Comparison of ENCODE assay signal across 20 cellular contexts in genomic region chr17:64036198-64036922, GRCh38. TPM values are rescaled to one million over a fixed set of nuclear protein-coding genes. Genes with fewer than 3 reads are reported as not detected.
DNase-seq lines count a peak whose midpoint lies in the region; FAIRE-seq and TF ChIP-seq lines count a peak whose summit lies in the region.
"Had no signal": no experiment of that assay in that cellular context is flagged by ENCODE, and none has a peak within 500 bp of the region (broad histone marks: within the 10 kb centered on the region; RNA-seq: fewer than 3 reads in every experiment).

No MANE protein-coding gene starts in this region.

- no peak overlapping the region for H3K27ac Mint-ChIP-seq in Caco-2 (ENCODE audit: unreplicated experiment)
- H3K27ac Mint-ChIP-seq in H9 = peak overlapping the region in 2 of 3 experiments; percentile 63 to 82; a peak in 4 of 7 replicates
- H3K27ac Mint-ChIP-seq in activated CD4-positive, alpha-beta memory T cell treated with anti-CD3 and anti-CD28 coated beads, Interleukin-2, amount 10 ng/mL, durations not matched to agents 7 days and 5 days = peak overlapping the region; percentile 6

- H2BK20ac ChIP-seq in H9 (ENCODE audit: low read depth, low read length, poor library complexity, severe bottlenecking) = no peak overlapping the region

- dilution Hi-C loops in keratinocyte (cut with MboI; ENCODE audit: extremely low pct_ligation_motif_present, low sequenced_read_pairs) = no loop called here

- no peaks in the 10 kb centered on the region for H3K23me2 ChIP-seq in H9 (ENCODE audit: insufficient read length, low read depth, low read length, poor library complexity, severe bottlenecking)

- H3K27me3 Mint-ChIP-seq in Caco-2 (ENCODE audit: insufficient read depth, unreplicated experiment) (no peaks in the 10 kb centered on the region), H9 (ENCODE audit: low read depth) (no peaks in the 10 kb centered on the region)
- H3K27me3 Mint-ChIP-seq in activated CD4-positive, alpha-beta memory T cell treated with anti-CD3 and anti-CD28 coated beads, Interleukin-2, amount 10 ng/mL, durations not matched to agents 7 days and 5 days = no peaks in the 10 kb centered on the region
- H3K27me3 Mint-ChIP-seq: effector memory CD8-positive, alpha-beta T cell; naive B cell had no signal

- H4K20me1 ChIP-seq in H9 (ENCODE audit: control insufficient read depth, insufficient read depth, insufficient read length) (no peaks in the 10 kb centered on the region), keratinocyte (ENCODE audit: control insufficient read depth, extremely low read depth, insufficient read depth, low read length) (no peaks in the 10 kb centered on the region)

- TF ChIP-seq CTCF in Caco-2 (IDR thresholded peaks at IDR 0.05; ENCODE audit: insufficient read depth in 1 of 2, low read depth in 1 of 2, low read length in 1 of 2, severe bottlenecking in 1 of 2, unreplicated experiment in 1 of 2) (peak; percentile 19 to 30), H9 (conservative IDR thresholded peaks at IDR 0.05) (peak; percentile 70), keratinocyte (optimal IDR thresholded peaks at IDR 0.05 in 1 of 3, IDR thresholded peaks at IDR 0.05 in 1 of 3, conservative IDR thresholded peaks at IDR 0.05 in 1 of 3; ENCODE audit: extremely low read depth in 1 of 3, insufficient read depth in 2 of 3, low read length in 3 of 3) (peak in 2 of 3 experiments; percentile 9 to 50), foreskin fibroblast (IDR thresholded peaks at IDR 0.05; ENCODE audit: low read depth, low read length) (no peak), right atrium auricular region (IDR thresholded peaks at IDR 0.05) (no peak)

- no peak overlapping the region for H3K4ac ChIP-seq in H9 (ENCODE audit: low read depth, low read length)

- no peaks in the 10 kb centered on the region for H3K9me1 ChIP-seq in keratinocyte (ENCODE audit: control insufficient read depth, extremely low read depth, insufficient read depth, low read length)

- no peak overlapping the region for H3K4me3 ChIP-seq in Caco-2 (ENCODE audit: low read depth, low read length)
- H3K4me3 ChIP-seq in keratinocyte (ENCODE audit: control insufficient read depth in 2 of 3, extremely low read depth in 1 of 3, insufficient read depth in 2 of 3, low read depth in 1 of 3, low read length in 3 of 3) = no peak overlapping the region
- no peak overlapping the region for H3K4me3 ChIP-seq in foreskin fibroblast (ENCODE audit: low read depth in 1 of 2, low read length in 2 of 2)
- H3K4me3 ChIP-seq in right atrium auricular region = no peak overlapping the region
- H3K4me3 ChIP-seq: left ventricle myocardium inferior, SJSA1 had no signal

- H2BK15ac ChIP-seq in H9 (ENCODE audit: low read depth, low read length) = no peak overlapping the region

- intact Hi-C loops in Caco-2 (cut with micrococcal nuclease; ENCODE audit: unreplicated experiment) = no loop called here

- H3K4me1 Mint-ChIP-seq in Caco-2 (ENCODE audit: low read depth, unreplicated experiment) (no peaks in the 10 kb centered on the region), H9 (peaks cover 4 to 8% of the 10 kb centered on the region in 2 experiments; a peak in 3 of 4 replicates)
- peaks cover 4% of the 10 kb centered on the region for H3K4me1 Mint-ChIP-seq in activated CD4-positive, alpha-beta memory T cell treated with anti-CD3 and anti-CD28 coated beads, Interleukin-2, amount 10 ng/mL, durations not matched to agents 7 days and 5 days
- H3K4me1 Mint-ChIP-seq: naive B cell had no signal

- CTCF ChIA-PET in Caco-2 (lab: Charles Lee) = interaction anchor here (0.7 to 1.0 kb wide), 2 partner anchors 9 to 97 kb away, joined by 3 to 8 read pairs; no protein-coding TSS in a partner anchor
- CTCF ChIA-PET in activated CD4-positive, alpha-beta memory T cell treated with anti-CD3 and anti-CD28 coated beads, Interleukin-2, amount 10 ng/mL, durations not matched to agents 7 days and 5 days (lab: Charles Lee) = interaction anchor here (2.8 kb wide), 1 partner anchor 8 kb away, joined by 9 read pairs; no protein-coding TSS in a partner anchor

- H3K27ac ChIP-seq in H9 (ENCODE audit: insufficient read length, low read depth, low read length) = no peak overlapping the region
- no peak overlapping the region for H3K27ac ChIP-seq in keratinocyte (ENCODE audit: control insufficient read depth, insufficient read depth, low read length)
- H3K27ac ChIP-seq in right atrium auricular region = no peak overlapping the region
- H3K27ac ChIP-seq: left ventricle myocardium inferior, SJSA1 had no signal

- POLR2A ChIA-PET in Caco-2 (lab: Charles Lee) = no interaction called here
- POLR2A ChIA-PET in activated CD4-positive, alpha-beta memory T cell treated with anti-CD3 and anti-CD28 coated beads, Interleukin-2, amount 10 ng/mL, durations not matched to agents 7 days and 5 days (lab: Charles Lee) = interaction anchor here (1.5 kb wide), 1 partner anchor 15 kb away, joined by 6 read pairs; no protein-coding TSS in a partner anchor

- H3K27me3 ChIP-seq in Caco-2 (replicated peaks; ENCODE audit: control insufficient read depth, insufficient read depth, low read length) (no peaks in the 10 kb centered on the region), H9 (ENCODE audit: insufficient read depth, low read length) (no peaks in the 10 kb centered on the region), keratinocyte (ENCODE audit: control insufficient read depth, extremely low read depth, insufficient read depth, low read length) (no peaks in the 10 kb centered on the region), right atrium auricular region (no peaks in the 10 kb centered on the region)
- H3K27me3 ChIP-seq: SJSA1 had no signal

- no peak overlapping the region for H3K56ac ChIP-seq in H9 (ENCODE audit: insufficient read length, low read depth, low read length)

- H3K36me3 ChIP-seq in Caco-2 (ENCODE audit: control insufficient read depth, insufficient read depth, low read length) (no peaks in the 10 kb centered on the region), keratinocyte (ENCODE audit: control insufficient read depth in 2 of 2, extremely low read depth in 1 of 2, insufficient read depth in 2 of 2, low read length in 2 of 2) (peaks cover 0 to 9% of the 10 kb centered on the region in 2 experiments), right atrium auricular region (no peaks in the 10 kb centered on the region)
- H3K36me3 ChIP-seq: SJSA1 had no signal

- H3T11ph ChIP-seq in H9 (ENCODE audit: low read length) = no peak overlapping the region

- H3K4me2 ChIP-seq in H9 (ENCODE audit: insufficient read depth, insufficient read length, low read length) (no peak overlapping the region), keratinocyte (ENCODE audit: control insufficient read depth, extremely low read depth, insufficient read depth, low read depth, low read length) (no peak overlapping the region)

- DNase-seq in Caco-2 (peak in 1 of 2 experiments; percentile 37), H9 (peak; percentile 92), keratinocyte (ENCODE audit: low read depth, low spot score) (no peak), Kasumi-1 (lab: John Stamatoyannopoulos, UW) (no peak), retina (no peak), foreskin fibroblast (no peak), right atrium auricular region (ENCODE audit: low spot score) (no peak)
- DNase-seq in activated CD4-positive, alpha-beta memory T cell treated with anti-CD3 and anti-CD28 coated beads, Interleukin-2, amount 10 ng/mL, durations not matched to agents 7 days and 5 days = no peak
- DNase-seq: activated CD4-positive, CD25-positive, alpha-beta regulatory T cell treated with anti-CD3 and anti-CD28 coated beads, Interleukin-2, amount 50 U/mL, for 72 hours; C1 segment of cervical spinal cord; effector memory CD8-positive, alpha-beta T cell; GF-D8; KG1; left ventricle myocardium inferior; naive B cell; NCI-H187; NCI-H748 treated with DMSO at 0.1 percent for 48 hours; stimulated activated naive CD8-positive, alpha-beta T cell treated with anti-CD3 and anti-CD28 coated beads, Interleukin-15, Interleukin-2, amounts not matched to agents 100 U/mL and 50 U/mL, for 24 hours had no signal

- no peak overlapping the region for H3K9ac ChIP-seq in H9 (ENCODE audit: extremely low read depth, insufficient read length, low read length)
- H3K9ac ChIP-seq in keratinocyte (ENCODE audit: control insufficient read depth, extremely low read depth, insufficient read depth, low read length) = no peak overlapping the region

- no peak overlapping the region for H2BK5ac ChIP-seq in H9 (ENCODE audit: insufficient read length, low read length)

- no peaks in the 10 kb centered on the region for H3K79me1 ChIP-seq in H9 (ENCODE audit: insufficient read depth, low read depth, low read length, poor library complexity, severe bottlenecking)

- no peak for FAIRE-seq in keratinocyte (lab: Jason Lieb, UNC)
- FAIRE-seq: astrocyte had no signal

- no peak overlapping the region for H3K18ac ChIP-seq in H9 (ENCODE audit: insufficient read length, low read depth, low read length)

- no CpG with 5 or more reads among the region's 14 CpGs for WGBS in H9 (ENCODE audit: extremely low coverage, insufficient read length, low lambda C conversion rate)

- no peak overlapping the region for H4K5ac ChIP-seq in H9 (ENCODE audit: insufficient read length, low read depth, low read length)

- H3K23ac ChIP-seq in H9 (ENCODE audit: insufficient read length, low read depth, low read length) = no peak overlapping the region

- no peak overlapping the region for H4K91ac ChIP-seq in H9 (ENCODE audit: insufficient read length, low read depth, low read length)

- H3K4me3 Mint-ChIP-seq in Caco-2 (ENCODE audit: unreplicated experiment) (no peak overlapping the region), H9 (no peak overlapping the region)
- H3K4me3 Mint-ChIP-seq in activated CD4-positive, alpha-beta memory T cell treated with anti-CD3 and anti-CD28 coated beads, Interleukin-2, amount 10 ng/mL, durations not matched to agents 7 days and 5 days = no peak overlapping the region
- H3K4me3 Mint-ChIP-seq: effector memory CD8-positive, alpha-beta T cell had no signal

- no TSS peak for BruUV-seq in Caco-2 (replicated peaks; lab: Mats Ljungman, UMichigan)

- H2AFZ ChIP-seq in H9 (ENCODE audit: low read length) = no peak overlapping the region
- H2AFZ ChIP-seq in keratinocyte (ENCODE audit: control insufficient read depth, low read length) = no peak overlapping the region

- H3K36me3 Mint-ChIP-seq in Caco-2 (ENCODE audit: insufficient read depth, unreplicated experiment) (peaks cover 11% of the 10 kb centered on the region), H9 (ENCODE audit: insufficient read depth in 1 of 3, low read depth in 3 of 3) (no peaks in the 10 kb centered on the region)
- peaks cover 59% of the 10 kb centered on the region for H3K36me3 Mint-ChIP-seq in activated CD4-positive, alpha-beta memory T cell treated with anti-CD3 and anti-CD28 coated beads, Interleukin-2, amount 10 ng/mL, durations not matched to agents 7 days and 5 days (ENCODE audit: low read depth)
- H3K36me3 Mint-ChIP-seq: naive B cell had no signal

- H3K79me2 ChIP-seq in H9 (ENCODE audit: insufficient read depth, low read length) (no peaks in the 10 kb centered on the region), keratinocyte (ENCODE audit: control insufficient read depth, insufficient read depth, low read length) (no peaks in the 10 kb centered on the region)

- H2AK5ac ChIP-seq in H9 (ENCODE audit: insufficient read length, low read length) = no peak overlapping the region

- H3K9me3 Mint-ChIP-seq in Caco-2 (ENCODE audit: unreplicated experiment) (no peaks in the 10 kb centered on the region), H9 (no peaks in the 10 kb centered on the region)
- H3K9me3 Mint-ChIP-seq in activated CD4-positive, alpha-beta memory T cell treated with anti-CD3 and anti-CD28 coated beads, Interleukin-2, amount 10 ng/mL, durations not matched to agents 7 days and 5 days = no peaks in the 10 kb centered on the region
- H3K9me3 Mint-ChIP-seq: effector memory CD8-positive, alpha-beta T cell; naive B cell had no signal

- no peak overlapping the region for H4K8ac ChIP-seq in H9 (replicated peaks; ENCODE audit: insufficient read length, low read depth, low read length)

- H3K14ac ChIP-seq in H9 (ENCODE audit: insufficient read depth, low read length) = no peak overlapping the region

- H3K9me3 ChIP-seq in Caco-2 = no peaks in the 10 kb centered on the region
- H3K9me3 ChIP-seq in H9 (ENCODE audit: control insufficient read depth, low read depth, low read length) = no peaks in the 10 kb centered on the region
- H3K9me3 ChIP-seq in keratinocyte (ENCODE audit: control insufficient read depth, low read depth, low read length) = no peaks in the 10 kb centered on the region
- H3K9me3 ChIP-seq in right atrium auricular region = no peaks in the 10 kb centered on the region
- H3K9me3 ChIP-seq: left ventricle myocardium inferior, SJSA1 had no signal

- no peak overlapping the region for H2BK12ac ChIP-seq in H9 (ENCODE audit: insufficient read length, low read depth, low read length)

- no peak overlapping the region for H2BK120ac ChIP-seq in H9 (ENCODE audit: low read depth, low read length, poor library complexity, severe bottlenecking)

- H3K4me1 ChIP-seq in Caco-2 = peaks cover 7% of the 10 kb centered on the region; the same call in 1 of the 2 replicates
- no peaks in the 10 kb centered on the region for H3K4me1 ChIP-seq in H9 (ENCODE audit: insufficient read depth, low read length)
- peaks cover 9% of the 10 kb centered on the region for H3K4me1 ChIP-seq in keratinocyte (ENCODE audit: control insufficient read depth, extremely low read depth, insufficient read depth, low read length)
- H3K4me1 ChIP-seq in right atrium auricular region = no peaks in the 10 kb centered on the region
- H3K4me1 ChIP-seq: left ventricle myocardium inferior, SJSA1 had no signal

RNA-seq across cellular contexts. Expression of gene ICAM2, which starts 15.9 kb away (rescaled TPM):
- total RNA-seq in Caco-2 (2022) (1.9 and 2.0 TPM in 2 replicates), H9 (2021) (0.28 and 0.35 TPM in 2 replicates), right atrium auricular region (100 to 1,000 TPM in 1 of 2 donors, 10 to 100 TPM in 1; 74.6 to 109 TPM)
- total RNA-seq in activated CD4-positive, alpha-beta memory T cell treated with anti-CD3 and anti-CD28 coated beads, Interleukin-2, amount 10 ng/mL, durations not matched to agents 7 days and 5 days = 100 to 1,000 TPM; 118 to 122 TPM
- polyA plus RNA-seq in keratinocyte = 0.09 to 0.21 TPM (median 0.16 TPM) in 3 replicates
- not detected for polyA plus RNA-seq in keratinocyte (2011; ENCODE audit: low read depth)
- 0.09 and 0.12 TPM in 2 replicates for polyA plus RNA-seq in keratinocyte (2011; cell fraction: cytosol; rRNA removed)
- polyA plus RNA-seq in keratinocyte (2011; cell fraction: nucleus; rRNA removed) = 0.31 TPM in 1 of 2 replicates, not detected in the other
- 0.13 TPM in 1 of 2 replicates, not detected in the other for polyA plus RNA-seq in keratinocyte (2012; ENCODE audit: low replicate concordance)
- 0.26 to 1.3 TPM in 2 of 3 replicates, not detected in the other for polyA minus RNA-seq in keratinocyte
- polyA minus RNA-seq in keratinocyte (2011; cell fraction: cytosol; rRNA and poly(A)+ RNA removed) = not detected
- polyA minus RNA-seq in keratinocyte (2011; cell fraction: nucleus; rRNA and poly(A)+ RNA removed) = 0.32 TPM in 1 of 2 replicates, not detected in the other
- total RNA-seq: astrocyte had no signal

RNA-seq across cellular contexts. Expression of gene PRR29, which starts 38.2 kb away (rescaled TPM):
- total RNA-seq in Caco-2 (2022) = not detected in 2 replicates
- 0.87 and 1.5 TPM in 2 replicates for total RNA-seq in H9 (2021)
- 10 to 100 TPM; 12.0 to 15.1 TPM for total RNA-seq in activated CD4-positive, alpha-beta memory T cell treated with anti-CD3 and anti-CD28 coated beads, Interleukin-2, amount 10 ng/mL, durations not matched to agents 7 days and 5 days
- 0.01 TPM in 1 of 3 replicates, not detected in the others for polyA plus RNA-seq in keratinocyte
- not detected for polyA plus RNA-seq in keratinocyte (2011; ENCODE audit: low read depth)
- not detected in 2 replicates for polyA plus RNA-seq in keratinocyte (2011; cell fraction: cytosol; rRNA removed)
- 0.23 TPM in 1 of 2 replicates, not detected in the other for polyA plus RNA-seq in keratinocyte (2011; cell fraction: nucleus; rRNA removed)
- not detected in 2 replicates for polyA plus RNA-seq in keratinocyte (2012; ENCODE audit: low replicate concordance)
- polyA minus RNA-seq in keratinocyte = not detected in 3 replicates
- not detected for polyA minus RNA-seq in keratinocyte (2011; cell fraction: cytosol; rRNA and poly(A)+ RNA removed)
- polyA minus RNA-seq in keratinocyte (2011; cell fraction: nucleus; rRNA and poly(A)+ RNA removed) = not detected in 2 replicates
- total RNA-seq in right atrium auricular region = under 1 TPM in 1 of 2 donors, not detected in 1; 0.08 TPM
- total RNA-seq: left ventricle myocardium inferior had no signal

Comparison
In these comparisons a context has a peak if more than half of its experiments do, and no peak if none do; other contexts are left out.
1. CTCF ChIP-seq: peak in Caco-2 (2 of 2), H9 (single experiment) and keratinocyte (2 of 3); none in foreskin fibroblast (single experiment) and right atrium auricular region (0 of 2).
2. RNA of gene ICAM2, which starts 15.9 kb away (total RNA-seq): 118 to 122 TPM in activated CD4-positive, alpha-beta memory T cell treated with anti-CD3 and anti-CD28 coated beads, Interleukin-2, amount 10 ng/mL, durations not matched to agents 7 days and 5 days and 74.6 to 109 TPM in right atrium auricular region; 1.9 to 2.0 TPM in Caco-2 and 0.28 to 0.35 TPM in H9; every median in the first group is over 10 times any median in the second.